In the genomic region with DNA sequence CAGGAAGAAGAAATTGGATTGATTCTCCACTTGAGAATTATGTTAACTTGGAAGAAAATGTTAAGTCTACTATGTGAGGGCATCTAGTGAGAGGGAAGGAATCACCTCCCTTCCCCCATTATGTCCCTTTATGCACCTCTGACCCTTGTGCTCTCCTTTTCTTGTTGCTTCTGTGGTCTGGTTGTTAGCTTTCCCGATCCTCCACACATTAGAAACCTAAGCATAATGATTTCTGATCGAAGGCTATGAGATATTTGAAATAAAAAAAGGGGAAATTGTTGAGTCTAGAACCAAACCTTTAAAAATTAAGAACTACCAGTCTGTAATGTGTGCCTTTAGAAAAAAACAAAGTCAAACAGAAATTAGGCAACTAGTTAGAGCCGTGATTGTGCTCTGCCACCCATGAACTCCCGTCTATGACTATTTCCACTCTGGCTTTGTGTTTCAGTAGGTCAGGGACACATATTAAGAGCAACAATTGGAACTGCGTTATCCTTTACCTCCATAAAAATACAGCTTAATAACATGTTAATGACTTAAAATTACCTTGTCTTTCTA, we compare ENCODE assay signal across 11 cellular contexts. TPM values are rescaled to one million over a fixed set of nuclear protein-coding genes. Genes with fewer than 3 reads are reported as not detected.
A peak's percentile ranks its signal among the peaks of the same experiment; 100 is the strongest.
DNase-seq lines count a peak whose midpoint lies in the region; ATAC-seq, FAIRE-seq and TF ChIP-seq lines count a peak whose summit lies in the region.
"Had no signal": no experiment of that assay in that cellular context is flagged by ENCODE, and none has a peak within 500 bp of the region (broad histone marks: within the 10 kb centered on the region; RNA-seq: fewer than 3 reads in every experiment).

No MANE protein-coding gene starts in this region.

- H3K27ac ChIP-seq in brain microvascular endothelial cell, result peak overlapping the region; percentile 90
- peak overlapping the region; percentile 85 for H3K27ac ChIP-seq in HepG2 (ENCODE audit: extremely low read length, insufficient read depth, low read length)
- H3K27ac ChIP-seq in suprapubic skin, result no peak overlapping the region
- peak overlapping the region in 1 of 2 donors; percentile 5 for H3K27ac ChIP-seq in uterus
- no peak overlapping the region for H3K27ac ChIP-seq in adrenal gland

- DNase-seq in DMS79 treated with DMSO at 0.1 percent for 48 hours (lab: John Stamatoyannopoulos, UW) (peak; percentile 88), DMS79 (lab: John Stamatoyannopoulos, UW) (no peak), brain microvascular endothelial cell (peak; percentile 19), HepG2 (ENCODE audit: low spot score) (peak; percentile 52), suprapubic skin (ENCODE audit: low spot score in 2 of 2) (no peak), HUDEP-2 (lab: John Stamatoyannopoulos, UW; ENCODE audit: unreplicated experiment in 76 of 76) (no peak), uterus (no peak), adrenal gland (no peak)
- DNase-seq: activated CD8-positive, alpha-beta memory T cell treated with anti-CD3 and anti-CD28 coated beads, Interleukin-2, amount 50 U/mL, for 48 hours had no signal

- peak overlapping the region; percentile 90 for H3K9ac ChIP-seq in HepG2 (ENCODE audit: insufficient read depth, low read depth, low read length)

- no peak for ATAC-seq in HepG2

- intact Hi-C loops in HepG2 (cut with micrococcal nuclease; ENCODE audit: unreplicated experiment), result loop anchor here (5.0 to 10.0 kb wide), 4 partner anchors 54 to 966 kb away; no protein-coding TSS in a partner anchor
- intact Hi-C loops in uterus (cut with DNase I; ENCODE audit: low total_unique reads), result no loop called here
- intact Hi-C loops in adrenal gland (cut with DNase I), result no loop called here

- in situ Hi-C loops in brain microvascular endothelial cell (cut with HindIII; ENCODE audit: low pct_ligation_motif_present, low sequenced_read_pairs) (no loop called here), HepG2 (cut with HindIII; ENCODE audit: extremely low pct_ligation_motif_present, low pct_unique_long_range_greater_than_20kb) (loop anchor here (25.0 kb wide), 3 partner anchors 536 to 1111 kb away; no protein-coding TSS in a partner anchor)

- H3K9me3 ChIP-seq in HepG2 (ENCODE audit: low read length) (no peaks in the 10 kb centered on the region), suprapubic skin (no peaks in the 10 kb centered on the region), uterus (no peaks in the 10 kb centered on the region), adrenal gland (replicated peaks in 1 of 3) (no peaks in the 10 kb centered on the region)

- TF ChIP-seq POLR2A in HepG2 (IDR thresholded peaks at IDR 0.05; ENCODE audit: insufficient read depth in 1 of 2, low read depth in 2 of 2, low read length in 2 of 2) (0 out of 4 replicates have a peak, but pooled peaks of 1 of the 2 experiments have one; percentile 12), suprapubic skin (IDR thresholded peaks at IDR 0.05) (no peak), uterus (IDR thresholded peaks at IDR 0.05) (no peak), adrenal gland (IDR thresholded peaks at IDR 0.05) (no peak)

- no peaks in the 10 kb centered on the region for H3K36me3 ChIP-seq in brain microvascular endothelial cell (replicated peaks)
- no peaks in the 10 kb centered on the region for H3K36me3 ChIP-seq in HepG2 (replicated peaks in 1 of 2; ENCODE audit: control insufficient read depth in 1 of 2, insufficient read depth in 2 of 2, low read length in 2 of 2)
- no peaks in the 10 kb centered on the region for H3K36me3 ChIP-seq in suprapubic skin
- H3K36me3 ChIP-seq in uterus, result no peaks in the 10 kb centered on the region
- no peaks in the 10 kb centered on the region for H3K36me3 ChIP-seq in adrenal gland (replicated peaks in 1 of 2)

- TF ChIP-seq EP300 in HepG2 (IDR thresholded peaks at IDR 0.05; ENCODE audit: low read depth in 2 of 2, low read length in 2 of 2) (no peak), HepG2 (CRISPR knock-in tag; IDR thresholded peaks at IDR 0.05; ENCODE audit: borderline replicate concordance) (no peak), suprapubic skin (IDR thresholded peaks at IDR 0.05) (no peak)

- H3K27me3 ChIP-seq in brain microvascular endothelial cell (replicated peaks) (no peaks in the 10 kb centered on the region), HepG2 (ENCODE audit: control insufficient read depth in 1 of 2, insufficient read depth in 2 of 2, low read length in 2 of 2) (no peaks in the 10 kb centered on the region; a peak in 1 of 5 replicates), suprapubic skin (peaks cover 17% of the 10 kb centered on the region), uterus (no peaks in the 10 kb centered on the region), adrenal gland (peaks cover 16% of the 10 kb centered on the region)

- no peak for FAIRE-seq in HepG2 (lab: Jason Lieb, UNC)
- FAIRE-seq: endothelial cell of umbilical vein had no signal

- H3K4me3 ChIP-seq in brain microvascular endothelial cell (ENCODE audit: low read depth, low read length) (peak overlapping the region; percentile 89), HepG2 (replicated peaks in 1 of 3; ENCODE audit: insufficient read depth in 1 of 3, low read depth in 2 of 3, low read length in 3 of 3) (peak overlapping the region; percentile 90 to 98 (median 94)), suprapubic skin (peak overlapping the region; percentile 54), uterus (peak overlapping the region in 1 of 2 donors; percentile 59), adrenal gland (peak overlapping the region in 1 of 4 donors; percentile 59)

- H4K20me1 ChIP-seq in HepG2 (ENCODE audit: insufficient read depth, low read length), result no peaks in the 10 kb centered on the region

- 1% methylated on average over 5 of the region's 5 CpGs for WGBS in HepG2 (ENCODE audit: low lambda C conversion rate)
- WGBS in suprapubic skin, result 13% methylated on average over 5 of the region's 5 CpGs
- WGBS in adrenal gland, 4 donors, result 9 to 13% (median 12%) methylated on average over 5 of the region's 5 CpGs

- POLR2A ChIA-PET in HepG2 (lab: Yijun Ruan, JAX), result interaction anchor here (1.1 to 2.9 kb wide), 3 partner anchors 9 to 24 kb away, joined by 3 to 31 read pairs (median 3); no protein-coding TSS in a partner anchor

- H3K4me2 ChIP-seq in HepG2 (ENCODE audit: low read depth, low read length), result peak overlapping the region; percentile 76

- BruUV-seq in HepG2 (replicated peaks; lab: Mats Ljungman, UMichigan), result no TSS peak

- peaks cover 55% of the 10 kb centered on the region for H3K4me1 ChIP-seq in HepG2 (ENCODE audit: insufficient read depth, low read length)
- H3K4me1 ChIP-seq in suprapubic skin, result peaks cover 23% of the 10 kb centered on the region
- H3K4me1 ChIP-seq in uterus, result no peaks in the 10 kb centered on the region
- peaks cover 7 to 22% of the 10 kb centered on the region in 2 donors for H3K4me1 ChIP-seq in adrenal gland (replicated peaks in 1 of 2)

- peak overlapping the region; percentile 82 for H2AFZ ChIP-seq in HepG2 (ENCODE audit: low read length)

- peaks cover 43% of the 10 kb centered on the region for H3K79me2 ChIP-seq in HepG2 (ENCODE audit: insufficient read depth, low read length)

- CTCF ChIA-PET in HepG2 (lab: Yijun Ruan, JAX; ENCODE audit: low intra/inter-chr PET ratio, low total read pairs), result no interaction called here

- no peak for TF ChIP-seq RAD21 in HepG2 (CRISPR knock-in tag; IDR thresholded peaks at IDR 0.05)

- TF ChIP-seq CTCF in brain microvascular endothelial cell (IDR thresholded peaks at IDR 0.05; ENCODE audit: low read depth, low read length, missing control alignments), result no peak
- no peak for TF ChIP-seq CTCF in HepG2 (CRISPR knock-in tag; IDR thresholded peaks at IDR 0.05)
- no peak for TF ChIP-seq CTCF in suprapubic skin (IDR thresholded peaks at IDR 0.05)
- no peak for TF ChIP-seq CTCF in uterus (IDR thresholded peaks at IDR 0.05)
- no peak for TF ChIP-seq CTCF in adrenal gland (IDR thresholded peaks at IDR 0.05)

TF ChIP-seq in HepG2, 621 proteins besides CTCF, POLR2A, EP300 and RAD21 (continues in another document):
- TF ChIP-seq KLF11 (CRISPR knock-in tag; IDR thresholded peaks at IDR 0.05), result 0 out of 2 replicates have a peak, but pooled peaks have one; percentile 10
- no peak for TF ChIP-seq ZFP37 (CRISPR knock-in tag; IDR thresholded peaks at IDR 0.05; ENCODE audit: borderline replicate concordance)

RNA-seq across cellular contexts. Expression of a gene that starts 0.5 kb away (rescaled TPM):
- total RNA-seq in HepG2 (2016; rRNA removed; fragmentation: Illumina TruSeq; extraction: Trizol), result 27.5 and 33.9 TPM in 2 replicates
- total RNA-seq in HepG2 (2016; cell fraction: cytosol; rRNA removed; fragmentation: Illumina TruSeq; extraction: Trizol; ENCODE audit: low read depth), result 1.9 and 2.6 TPM in 2 replicates
- 27.2 and 30.7 TPM in 2 replicates for total RNA-seq in HepG2 (2016; cell fraction: insoluble cytoplasmic fraction; rRNA removed; fragmentation: Illumina TruSeq; extraction: Trizol)
- 7.7 and 8.3 TPM in 2 replicates for total RNA-seq in HepG2 (2016; cell fraction: membrane; rRNA removed; fragmentation: Illumina TruSeq; extraction: Trizol)
- total RNA-seq in HepG2 (2016; cell fraction: nucleus; rRNA removed; fragmentation: Illumina TruSeq; extraction: Trizol), result 51.7 and 53.0 TPM in 2 replicates
- 21.5 and 24.5 TPM in 2 replicates for polyA plus RNA-seq in HepG2 (2011; rRNA removed)
- polyA plus RNA-seq in HepG2 (2011; cell fraction: cytosol; rRNA removed), result 21.3 and 23.6 TPM in 2 replicates
- 7.3 and 7.7 TPM in 2 replicates for polyA plus RNA-seq in HepG2 (2011; cell fraction: nucleus; rRNA removed)
- 11.9 and 20.2 TPM in 2 replicates for polyA plus RNA-seq in HepG2 (2012)
- 1.4 and 1.8 TPM in 2 replicates for polyA plus RNA-seq in HepG2 (2016; cell fraction: cytosol; fragmentation: Illumina TruSeq; extraction: Trizol; ENCODE audit: low read depth)
- 16.0 and 18.2 TPM in 2 replicates for polyA plus RNA-seq in HepG2 (2016; cell fraction: insoluble cytoplasmic fraction; fragmentation: Illumina TruSeq; extraction: Trizol; ENCODE audit: low read depth)
- polyA plus RNA-seq in HepG2 (2016; cell fraction: membrane; fragmentation: Illumina TruSeq; extraction: Trizol; ENCODE audit: low read depth), result 3.6 and 3.9 TPM in 2 replicates
- polyA plus RNA-seq in HepG2 (2016; cell fraction: nucleus; fragmentation: Illumina TruSeq; extraction: Trizol; ENCODE audit: insufficient read depth, low read depth), result 24.9 and 25.5 TPM in 2 replicates
- 0.07 and 66.7 TPM in 2 replicates for polyA minus RNA-seq in HepG2 (2011; rRNA and poly(A)+ RNA removed; ENCODE audit: low replicate concordance)
- polyA minus RNA-seq in HepG2 (2011; cell fraction: cytosol; rRNA and poly(A)+ RNA removed), result 71.6 and 82.5 TPM in 2 replicates
- 52.8 and 56.1 TPM in 2 replicates for polyA minus RNA-seq in HepG2 (2011; cell fraction: nucleus; rRNA and poly(A)+ RNA removed)
- total RNA-seq in suprapubic skin, result 1 to 10 TPM; 2.7 to 5.7 (median 4.4) TPM
- 10 to 100 TPM in 2 of 4 donors, 1 to 10 TPM in 2; 6.7 to 67.2 (median 11.1) TPM for total RNA-seq in uterus
- total RNA-seq in adrenal gland, result 1 to 10 TPM in 7 of 8 donors, under 1 TPM in 1; 0.61 to 4.8 (median 2.6) TPM
- 1 to 10 TPM in 1 of 3 donors, under 1 TPM in 2; 0.37 to 2.6 (median 0.40) TPM for polyA plus RNA-seq in adrenal gland
- total RNA-seq: endothelial cell of umbilical vein had no signal
- polyA plus RNA-seq: IgD-negative memory B cell had no signal

Comparison
In these comparisons a context has a peak if more than half of its experiments do, and no peak if none do; other contexts are left out.
1. DNase-seq: peak in DMS79 treated with DMSO at 0.1 percent for 48 hours (single experiment), brain microvascular endothelial cell (single experiment) and HepG2 (single experiment); none in DMS79 (single experiment), suprapubic skin (0 of 2), HUDEP-2 (0 of 76), uterus (0 of 2) and adrenal gland (0 of 7).
2. H3K27ac ChIP-seq: peak in brain microvascular endothelial cell (single experiment) and HepG2 (single experiment); none in suprapubic skin (single experiment) and adrenal gland (0 of 5).